ENCODE assay signal across 8 cellular contexts in the genomic region with DNA sequence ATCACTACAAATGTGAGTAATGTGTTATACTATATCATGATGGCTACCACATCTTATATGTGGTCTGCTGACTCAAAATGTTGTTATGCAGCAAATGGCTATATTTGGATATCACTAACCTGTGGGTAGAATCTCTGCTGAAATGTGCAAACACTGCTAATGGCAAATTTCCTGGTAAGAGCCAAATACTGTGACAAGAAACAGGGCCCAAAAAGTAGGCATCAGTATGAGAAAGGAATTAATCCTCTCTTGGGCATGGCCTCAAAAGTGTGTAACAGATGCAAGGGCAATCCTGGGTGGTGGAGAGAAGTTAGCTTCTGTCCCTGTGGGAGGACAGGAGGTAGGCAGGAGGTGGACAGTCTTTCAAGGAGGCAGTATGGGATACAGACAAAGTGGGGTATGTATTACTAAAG. TPM values are rescaled to one million over a fixed set of nuclear protein-coding genes. Genes with fewer than 3 reads are reported as not detected.
DNase-seq lines count a peak whose midpoint lies in the region; ATAC-seq and TF ChIP-seq lines count a peak whose summit lies in the region.

No MANE protein-coding gene starts in this region.

- peaks cover 0 to 8% (median 0%) of the 10 kb centered on the region in 11 experiments; a peak in 4 of 22 replicates for H3K9me3 ChIP-seq in BLaER1 treated with 17β-estradiol and CSF1 and Interleukin-3, amounts not matched to agents 10 nM and 100 nM (replicated peaks in 1 of 11)
- H3K9me3 ChIP-seq in prostate gland: no peaks in the 10 kb centered on the region

- peaks cover 46 to 93% (median 58%) of the 10 kb centered on the region in 11 experiments for H3K36me3 ChIP-seq in BLaER1 treated with 17β-estradiol and CSF1 and Interleukin-3, amounts not matched to agents 10 nM and 100 nM
- H3K36me3 ChIP-seq in prostate gland: no peaks in the 10 kb centered on the region

- no peak for TF ChIP-seq CTCF in prostate gland (IDR thresholded peaks at IDR 0.05)

- peaks cover 77 to 100% (median 91%) of the 10 kb centered on the region in 11 experiments for H4K20me1 ChIP-seq in BLaER1 treated with 17β-estradiol and CSF1 and Interleukin-3, amounts not matched to agents 10 nM and 100 nM

- no peaks in the 10 kb centered on the region for H3K9me3 Mint-ChIP-seq in central memory CD8-positive, alpha-beta T cell

- TF ChIP-seq POLR2A in prostate gland (IDR thresholded peaks at IDR 0.05): no peak

- H3K9ac ChIP-seq in BLaER1 treated with 17β-estradiol and CSF1 and Interleukin-3, amounts not matched to agents 10 nM and 100 nM: no peak overlapping the region

- H3K4me3 Mint-ChIP-seq in central memory CD8-positive, alpha-beta T cell: no peak overlapping the region

- intact Hi-C loops in prostate gland (cut with DNase I): no loop called here

- H3K4me2 ChIP-seq in BLaER1 treated with 17β-estradiol and CSF1 and Interleukin-3, amounts not matched to agents 10 nM and 100 nM: peak overlapping the region in 6 of 11 experiments; percentile 0 to 43 (median 9); a peak in 6 of 22 replicates

- no peaks in the 10 kb centered on the region for H3K27me3 Mint-ChIP-seq in central memory CD8-positive, alpha-beta T cell

- DNase-seq in central memory CD8-positive, alpha-beta T cell (ENCODE audit: low spot score in 2 of 2): no peak
- DNase-seq in activated gamma-delta T cell treated with Interleukin-2 at 50 U/mL for 16 hours: no peak
- no peak for DNase-seq in prostate gland (ENCODE audit: low spot score)
- DNase-seq in putamen (ENCODE audit: low spot score): no peak

- H3K4me1 ChIP-seq in BLaER1 treated with 17β-estradiol and CSF1 and Interleukin-3, amounts not matched to agents 10 nM and 100 nM: peaks cover 0 to 10% (median 7%) of the 10 kb centered on the region in 10 experiments; a peak in 10 of 20 replicates
- no peaks in the 10 kb centered on the region for H3K4me1 ChIP-seq in prostate gland (replicated peaks)

- H3K27me3 ChIP-seq in BLaER1 treated with 17β-estradiol and CSF1 and Interleukin-3, amounts not matched to agents 10 nM and 100 nM: no peaks in the 10 kb centered on the region
- no peaks in the 10 kb centered on the region for H3K27me3 ChIP-seq in prostate gland (replicated peaks; ENCODE audit: insufficient read depth)

- no peak overlapping the region for H3K4me3 ChIP-seq in BLaER1 treated with 17β-estradiol and CSF1 and Interleukin-3, amounts not matched to agents 10 nM and 100 nM
- no peak overlapping the region for H3K4me3 ChIP-seq in prostate gland

- ATAC-seq in GM19463 (IDR thresholded peaks at IDR 0.05; ENCODE audit: unreplicated experiment) (peak; percentile 68), HG03469 (IDR thresholded peaks at IDR 0.05; ENCODE audit: unreplicated experiment) (peak; percentile 82), HG02763 (IDR thresholded peaks at IDR 0.05; ENCODE audit: unreplicated experiment) (no peak)
- ATAC-seq in central memory CD8-positive, alpha-beta T cell (replicated peaks; ENCODE audit: extremely low read depth, poor library complexity, severe bottlenecking): peak; percentile 70

- H3K27ac Mint-ChIP-seq in central memory CD8-positive, alpha-beta T cell (ENCODE audit: low read depth): peak overlapping the region; percentile 29

- peaks cover 6% of the 10 kb centered on the region for H3K36me3 Mint-ChIP-seq in central memory CD8-positive, alpha-beta T cell (ENCODE audit: insufficient read depth)

- H3K27ac ChIP-seq in BLaER1 treated with 17β-estradiol and CSF1 and Interleukin-3, amounts not matched to agents 10 nM and 100 nM: peak overlapping the region in 2 of 11 experiments; percentile 4; a peak in 2 of 22 replicates
- no peak overlapping the region for H3K27ac ChIP-seq in prostate gland

- H3K4me1 Mint-ChIP-seq in central memory CD8-positive, alpha-beta T cell: peaks cover 41% of the 10 kb centered on the region

RNA-seq across cellular contexts. Expression of gene ATF2, which starts 13.3 kb away (rescaled TPM):
- 10 to 100 TPM; 35.9 to 56.4 TPM for total RNA-seq in prostate gland

RNA-seq across cellular contexts. Expression of gene ATP5MC3, which starts 26.8 kb away (rescaled TPM):
- total RNA-seq in prostate gland: 100 to 1,000 TPM; 105 to 133 TPM
